Comparison of ENCODE assay signal across 20 cellular contexts in the genomic region with DNA sequence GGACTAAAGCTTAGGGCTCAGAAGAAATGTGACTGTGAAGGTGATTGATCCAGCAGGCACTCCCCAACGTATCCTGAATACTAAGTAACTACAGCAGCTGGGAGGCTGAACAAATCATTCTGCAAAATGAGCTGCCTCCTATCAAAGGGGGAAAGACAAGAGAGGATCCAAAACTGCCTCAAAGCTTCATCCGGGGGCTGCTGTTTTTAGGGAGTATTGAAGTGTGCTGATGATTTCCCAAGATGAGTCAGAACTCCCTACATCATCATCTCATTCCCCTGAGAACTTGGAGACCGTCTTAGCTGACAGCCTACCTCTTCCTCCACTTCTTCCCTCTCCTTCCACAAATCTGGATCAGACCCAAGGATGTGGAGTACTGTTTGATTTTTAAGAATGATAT.
"Had no signal": no experiment of that assay in that cellular context is flagged by ENCODE, and none has a peak within 500 bp of the region (broad histone marks: within the 10 kb centered on the region; RNA-seq: fewer than 3 reads in every experiment).

No MANE protein-coding gene starts in this region.

- H3K4me1 Mint-ChIP-seq: naive B cell, nephron had no signal

- DNase-seq: effector memory CD4-positive, alpha-beta T cell; foreskin melanocyte; heart left ventricle; hippocampal formation; left colon; left ventricle myocardium superior; mesendoderm; naive B cell; posterior cingulate gyrus; sigmoid colon; stimulated activated CD4-positive, alpha-beta T cell treated with anti-CD3 and anti-CD28 coated beads, Interleukin-2, amount 100 ng/mL, for 24 hours; stimulated activated naive CD4-positive, alpha-beta T cell; stomach; substantia nigra; trophoblast cell had no signal

- H3K36me3 Mint-ChIP-seq: naive B cell had no signal

- H3K4me3 ChIP-seq: esophagus muscularis mucosa, heart left ventricle, lung, right atrium auricular region, sigmoid colon, skin epidermis, stomach had no signal

- H3K4me3 Mint-ChIP-seq: naive B cell, nephron had no signal

- H3K9me3 Mint-ChIP-seq: nephron had no signal

- H3K27ac Mint-ChIP-seq: nephron had no signal

- ATAC-seq: heart left ventricle, left colon, left ventricle myocardium superior had no signal
